ENCODE assay signal across 20 cellular contexts in the genomic region with DNA sequence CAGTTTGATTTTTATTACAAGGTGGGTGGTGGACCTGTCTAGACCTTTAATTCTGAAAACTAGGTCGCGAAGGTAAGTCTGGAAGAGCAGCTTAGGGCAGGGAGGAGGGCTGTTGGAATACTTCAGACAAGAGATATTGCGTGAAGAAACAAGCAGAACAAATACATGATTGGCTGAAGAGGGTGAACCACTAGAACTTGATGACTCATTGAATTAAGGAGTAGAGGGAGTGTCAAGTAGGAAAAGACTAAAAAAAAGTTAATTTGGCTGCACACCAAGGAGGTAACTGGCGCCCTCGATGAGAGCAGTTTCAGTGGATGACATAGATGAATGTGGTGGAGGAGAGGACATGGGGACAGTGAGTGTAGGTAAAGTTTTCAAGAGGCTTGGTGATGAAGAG. TPM values are rescaled to one million over a fixed set of nuclear protein-coding genes. Genes with fewer than 3 reads are reported as not detected.
DNase-seq lines count a peak whose midpoint lies in the region; ATAC-seq, FAIRE-seq and TF ChIP-seq lines count a peak whose summit lies in the region.
"Had no signal": no experiment of that assay in that cellular context is flagged by ENCODE, and none has a peak within 500 bp of the region (broad histone marks: within the 10 kb centered on the region; RNA-seq: fewer than 3 reads in every experiment).

No MANE protein-coding gene starts in this region.

- WGBS in K562 (ENCODE audit: insufficient coverage, low coverage, missing lambda C conversion rate) = 1% methylated on average over 5 of the region's 5 CpGs
- 68 to 80% methylated on average over 5 of the region's 5 CpGs for WGBS in lung, 2 donors

- no TSS peak for BruUV-seq in K562 (replicated peaks; lab: Mats Ljungman, UMichigan)

- ATAC-seq in K562 (peak; percentile 11), lung (ENCODE audit: insufficient read depth, low FRiP score) (peak; percentile 47)
- ATAC-seq: PC-3 had no signal

- H3K27me3 ChIP-seq in K562 (ENCODE audit: control insufficient read depth in 2 of 2, insufficient read depth in 2 of 2, low read length in 2 of 2) (peaks cover 11 to 20% of the 10 kb centered on the region in 2 experiments; a peak in 4 of 5 replicates), lung (ENCODE audit: control insufficient read depth, insufficient read depth) (no peaks in the 10 kb centered on the region), H7 (ENCODE audit: control insufficient read depth, insufficient read depth, low read length) (no peaks in the 10 kb centered on the region)
- H3K27me3 ChIP-seq: neutrophil had no signal

- peak overlapping the region; percentile 21; the same call in 1 of the 2 replicates for H2AFZ ChIP-seq in K562 (ENCODE audit: low read depth, low read length)

- H3K36me3 ChIP-seq in K562 (ENCODE audit: control insufficient read depth, insufficient read depth, low read length) (no peaks in the 10 kb centered on the region), lung (ENCODE audit: control insufficient read depth in 2 of 2, insufficient read depth in 2 of 2, low read length in 2 of 2) (no peaks in the 10 kb centered on the region), H7 (replicated peaks; ENCODE audit: control insufficient read depth, insufficient read depth, low read length) (no peaks in the 10 kb centered on the region)
- H3K36me3 ChIP-seq: neutrophil had no signal

- H4K20me1 ChIP-seq in K562 (replicated peaks; ENCODE audit: control insufficient read depth, insufficient read depth, low read length) = no peaks in the 10 kb centered on the region

- no peak for FAIRE-seq in K562 (lab: Jason Lieb, UNC)
- FAIRE-seq: GM18507 had no signal

- H3K9me3 ChIP-seq in K562 (replicated peaks; ENCODE audit: control insufficient read depth, insufficient read depth, low read depth, low read length) = no peaks in the 10 kb centered on the region
- no peaks in the 10 kb centered on the region for H3K9me3 ChIP-seq in lung (ENCODE audit: control insufficient read depth in 2 of 2, insufficient read depth in 1 of 2, low read length in 1 of 2)
- H3K9me3 ChIP-seq: neutrophil had no signal

- CTCF ChIA-PET in K562 (lab: Yijun Ruan, JAX; ENCODE audit: low intra/inter-chr PET ratio) = no interaction called here

- H3K4me1 Mint-ChIP-seq in activated T-cell treated with anti-CD3 and anti-CD28 coated beads, Interleukin-2, amount 50 U/mL, for 24 hours (ENCODE audit: low read depth) = no peaks in the 10 kb centered on the region
- H3K4me1 Mint-ChIP-seq: activated naive CD8-positive, alpha-beta T cell treated with anti-CD3 and anti-CD28 coated beads, Interleukin-2, amount 10 ng/mL, durations not matched to agents 7 days and 5 days had no signal

- H3K9ac ChIP-seq in K562 (ENCODE audit: insufficient read depth in 1 of 2, low read depth in 2 of 2, low read length in 2 of 2) = no peak overlapping the region

- intact Hi-C loops in K562 (cut with micrococcal nuclease) = no loop called here

- no peaks in the 10 kb centered on the region for H3K79me2 ChIP-seq in K562 (ENCODE audit: control insufficient read depth, insufficient read depth, low read length)

- no peak for TF ChIP-seq POLR2A in K562 (conservative IDR thresholded peaks at IDR 0.05)

- no peak for TF ChIP-seq RAD21 in K562 (CRISPR knock-in tag; conservative IDR thresholded peaks at IDR 0.05 in 1 of 2, IDR thresholded peaks at IDR 0.05 in 1 of 2)

- DNase-seq in Caki2 (ENCODE audit: low read depth) (peak; percentile 2), LoVo (ENCODE audit: low spot score) (peak; percentile 39), K562 (ENCODE audit: extremely low read depth in 1 of 4, low spot score in 3 of 4) (peak in 1 of 4 experiments; percentile 26), lung (ENCODE audit: low spot score) (no peak), activated T-cell treated with anti-CD3 and anti-CD28 coated beads for 4 hours (no peak), NCI-H1105 treated with DMSO at 0.1 percent for 48 hours (lab: John Stamatoyannopoulos, UW) (no peak), H7 (no peak)
- DNase-seq in activated T-cell treated with anti-CD3 and anti-CD28 coated beads, Interleukin-2, amount 50 U/mL, for 24 hours = no peak
- DNase-seq: activated CD4-positive, CD25-positive, alpha-beta regulatory T cell treated with anti-CD3 and anti-CD28 coated beads, Interleukin-2, amount 50 U/mL, for 72 hours; activated naive CD8-positive, alpha-beta T cell treated with anti-CD3 and anti-CD28 coated beads, Interleukin-2, amount 10 ng/mL, durations not matched to agents 7 days and 5 days; Karpas-422; NCI-H1417 treated with DMSO at 0.1 percent for 48 hours; NCI-H2171 treated with DMSO at 0.1 percent for 48 hours; NCI-H774; PC-3 had no signal

- no peak overlapping the region for H3K27ac ChIP-seq in K562 (ENCODE audit: extremely low read depth, low read depth, low read length)
- H3K27ac ChIP-seq in lung (ENCODE audit: low read depth in 1 of 2, low read length in 1 of 2) = peak overlapping the region in 1 of 2 donors; percentile 77
- H3K27ac ChIP-seq: epithelial cell of prostate, neutrophil had no signal

- H3K4me1 ChIP-seq in K562 (replicated peaks in 1 of 2; ENCODE audit: control insufficient read depth in 2 of 2, insufficient read depth in 2 of 2, low read length in 2 of 2) = peaks cover 3% of the 10 kb centered on the region in 2 experiments; a peak in 2 of 5 replicates
- peaks cover 0 to 14% of the 10 kb centered on the region in 2 donors for H3K4me1 ChIP-seq in lung (ENCODE audit: control insufficient read depth in 2 of 2, insufficient read depth in 2 of 2, low read length in 2 of 2)

- no peaks in the 10 kb centered on the region for H3K36me3 Mint-ChIP-seq in activated T-cell treated with anti-CD3 and anti-CD28 coated beads, Interleukin-2, amount 50 U/mL, for 24 hours (ENCODE audit: low read depth)
- H3K36me3 Mint-ChIP-seq: activated naive CD8-positive, alpha-beta T cell treated with anti-CD3 and anti-CD28 coated beads, Interleukin-2, amount 10 ng/mL, durations not matched to agents 7 days and 5 days had no signal

- no peak for TF ChIP-seq EP300 in K562 (IDR thresholded peaks at IDR 0.05; ENCODE audit: low read length)

- H3K9me3 Mint-ChIP-seq in activated T-cell treated with anti-CD3 and anti-CD28 coated beads, Interleukin-2, amount 50 U/mL, for 24 hours = no peaks in the 10 kb centered on the region
- H3K9me3 Mint-ChIP-seq: activated naive CD8-positive, alpha-beta T cell treated with anti-CD3 and anti-CD28 coated beads, Interleukin-2, amount 10 ng/mL, durations not matched to agents 7 days and 5 days; T-helper 2 cell treated with Interferon-gamma antibody and Interleukin-4, amounts not matched to agents 5 μg/mL and 100 μg/mL, for 36 hours had no signal

- no peak overlapping the region for H3K4me3 Mint-ChIP-seq in activated T-cell treated with anti-CD3 and anti-CD28 coated beads, Interleukin-2, amount 50 U/mL, for 24 hours
- H3K4me3 Mint-ChIP-seq: activated naive CD8-positive, alpha-beta T cell treated with anti-CD3 and anti-CD28 coated beads, Interleukin-2, amount 10 ng/mL, durations not matched to agents 7 days and 5 days; T-helper 2 cell treated with Interferon-gamma antibody and Interleukin-4, amounts not matched to agents 5 μg/mL and 100 μg/mL, for 36 hours had no signal

- TF ChIP-seq CTCF in K562 (IDR thresholded peaks at IDR 0.05 in 2 of 3, conservative IDR thresholded peaks at IDR 0.05 in 1 of 3; ENCODE audit: insufficient read depth in 2 of 3, low read depth in 1 of 3, low read length in 3 of 3) (no peak), lung (IDR thresholded peaks at IDR 0.05; ENCODE audit: control extremely low read depth, extremely low read depth) (no peak)

- H3K4me2 ChIP-seq in K562 (ENCODE audit: insufficient read depth, low read length) = no peak overlapping the region

- no peaks in the 10 kb centered on the region for H3K9me1 ChIP-seq in K562 (ENCODE audit: control insufficient read depth, insufficient read depth, low read length)

- H3K4me3 ChIP-seq in K562 (no peak overlapping the region), lung (no peak overlapping the region), H7 (ENCODE audit: insufficient read depth, low read depth, low read length) (no peak overlapping the region)

- no peaks in the 10 kb centered on the region for H3K27me3 Mint-ChIP-seq in activated T-cell treated with anti-CD3 and anti-CD28 coated beads, Interleukin-2, amount 50 U/mL, for 24 hours
- H3K27me3 Mint-ChIP-seq: activated naive CD8-positive, alpha-beta T cell treated with anti-CD3 and anti-CD28 coated beads, Interleukin-2, amount 10 ng/mL, durations not matched to agents 7 days and 5 days had no signal

- no peak overlapping the region for H3K27ac Mint-ChIP-seq in activated T-cell treated with anti-CD3 and anti-CD28 coated beads, Interleukin-2, amount 50 U/mL, for 24 hours
- H3K27ac Mint-ChIP-seq: activated naive CD8-positive, alpha-beta T cell treated with anti-CD3 and anti-CD28 coated beads, Interleukin-2, amount 10 ng/mL, durations not matched to agents 7 days and 5 days; T-helper 2 cell treated with Interferon-gamma antibody and Interleukin-4, amounts not matched to agents 5 μg/mL and 100 μg/mL, for 36 hours had no signal

- in situ Hi-C loops in Caki2 (cut with HindIII; ENCODE audit: low pct_unique_long_range_greater_than_20kb, low sequenced_read_pairs) (no loop called here), K562 (cut with MboI) (no loop called here)

- POLR2A ChIA-PET in K562 (lab: Yijun Ruan, JAX) = no interaction called here

TF ChIP-seq in K562, 482 proteins besides CTCF, POLR2A, EP300 and RAD21 (continues in another document):
- no peak for TF ChIP-seq U2AF2 (optimal IDR thresholded peaks at IDR 0.05; ENCODE audit: low read depth, low read length)

RNA-seq across cellular contexts. Expression of gene WNT2, which starts 41.3 kb away (rescaled TPM):
- total RNA-seq in Caki2 (2014; rRNA removed; shearing (Covaris generic); ENCODE audit: low replicate concordance) = not detected in 2 replicates
- not detected in 2 replicates for total RNA-seq in K562 (2011; cell fraction: chromatin; rRNA removed; ENCODE audit: low replicate concordance)
- not detected in 2 replicates for total RNA-seq in K562 (2011; cell fraction: nucleolus; rRNA removed)
- not detected in 2 replicates for total RNA-seq in K562 (2011; cell fraction: nucleoplasm; rRNA removed)
- total RNA-seq in K562 (2014; rRNA removed) = not detected in 2 replicates
- total RNA-seq in K562 (2014; rRNA removed; fragmentation: Illumina TruSeq; extraction: Trizol) = not detected in 2 replicates
- total RNA-seq in K562 (2015; rRNA removed; fragmentation: Illumina TruSeq; extraction: Trizol) = not detected in 2 replicates
- not detected in 2 replicates for total RNA-seq in K562 (2021)
- polyA plus RNA-seq in K562 (2011; rRNA removed) = not detected in 2 replicates
- polyA plus RNA-seq in K562 (2011; cell fraction: cytosol; rRNA removed) = not detected in 2 replicates
- polyA plus RNA-seq in K562 (2011; cell fraction: nucleus; rRNA removed) = not detected in 2 replicates
- not detected in 2 replicates for polyA plus RNA-seq in K562 (2012)
- polyA plus RNA-seq in K562 (2014; fragmentation: Illumina TruSeq; extraction: Trizol) = not detected in 2 replicates
- under 1 TPM in 1 of 2 experiments, not detected in 1; 0.04 TPM for polyA plus RNA-seq in K562 (2014; fragmentation: Nextera tagmentation; extraction: Ambion mirVana)
- not detected in 2 replicates for polyA plus RNA-seq in K562 (2014; rRNA removed)
- not detected in 2 replicates for polyA minus RNA-seq in K562 (2011; rRNA and poly(A)+ RNA removed)
- polyA minus RNA-seq in K562 (2011; cell fraction: cytosol; rRNA and poly(A)+ RNA removed) = not detected in 2 replicates
- polyA minus RNA-seq in K562 (2011; cell fraction: nucleus; rRNA and poly(A)+ RNA removed) = not detected in 2 replicates
- total RNA-seq in lung = 10 to 100 TPM; 24.3 to 59.2 TPM
- 1 to 10 TPM; 3.1 to 9.9 TPM for polyA plus RNA-seq in lung
- total RNA-seq in H7 (2014; rRNA removed; shearing (Covaris generic)) = not detected in 2 replicates
- total RNA-seq: activated naive CD8-positive, alpha-beta T cell treated with anti-CD3 and anti-CD28 coated beads, Interleukin-2, amount 10 ng/mL, durations not matched to agents 7 days and 5 days; dermis microvascular lymphatic vessel endothelial cell; PC-3 had no signal

Comparison
In these comparisons a context has a peak if more than half of its experiments do, and no peak if none do; other contexts are left out.
1. DNase-seq: peak in Caki2 (single experiment) and LoVo (single experiment); none in lung (single experiment), activated T-cell treated with anti-CD3 and anti-CD28 coated beads for 4 hours (single experiment), NCI-H1105 treated with DMSO at 0.1 percent for 48 hours (single experiment), H7 (single experiment) and activated T-cell treated with anti-CD3 and anti-CD28 coated beads, Interleukin-2, amount 50 U/mL, for 24 hours (single experiment).
2. RNA of gene WNT2, which starts 41.3 kb away (total RNA-seq): 24.3 to 59.2 TPM in lung; not detected in Caki2, not detected in K562 and not detected in H7; every median in the first group is over 10 times any median in the second.